In genomic region chr2:172137943-172138342, GRCh38 we compare ENCODE assay signal across 37 cellular contexts. TPM values are rescaled to one million over a fixed set of nuclear protein-coding genes. Genes with fewer than 3 reads are reported as not detected.
"Had no signal": no experiment of that assay in that cellular context is flagged by ENCODE, and none has a peak within 500 bp of the region (broad histone marks: within the 10 kb centered on the region; RNA-seq: fewer than 3 reads in every experiment).

No MANE protein-coding gene starts in this region.

- H3K27me3 ChIP-seq: adrenal gland, body of pancreas, cardiac muscle cell, colonic mucosa had no signal

- H3K27ac ChIP-seq: adrenal gland, body of pancreas, cardiac muscle cell, colonic mucosa, epithelial cell of prostate, esophagus squamous epithelium, gastroesophageal sphincter, heart right ventricle, VCaP had no signal

- ATAC-seq: activated naive CD8-positive, alpha-beta T cell treated with anti-CD3 and anti-CD28 coated beads, Interleukin-2, amount 50 U/mL, for 24 hours; activated T-cell treated with anti-CD3 and anti-CD28 coated beads, Interleukin-2, amount 50 U/mL, for 4 hours; activated T-helper 17 cell treated with anti-CD3 and anti-CD28 coated beads, Interleukin-2, amount 50 U/mL, for 72 hours; body of pancreas; gastroesophageal sphincter; heart right ventricle; WTC11 had no signal

- DNase-seq: activated CD4-positive, alpha-beta memory T cell treated with anti-CD3 and anti-CD28 coated beads, Interleukin-2, amount 10 ng/mL, durations not matched to agents 7 days and 5 days; activated CD4-positive, alpha-beta T cell treated with anti-CD3 and anti-CD28 coated beads for 1 hour; activated CD4-positive, alpha-beta T cell treated with anti-CD3 and anti-CD28 coated beads for 4 hours; activated CD4-positive, alpha-beta T cell treated with anti-CD3 and anti-CD28 coated beads, Interleukin-2, amount 10 ng/mL, durations not matched to agents 7 days and 5 days; activated CD4-positive, alpha-beta T cell treated with anti-CD3 and anti-CD28 coated beads, Interleukin-2, amount 50 U/mL, for 4 hours; activated effector memory CD4-positive, alpha-beta T cell treated with Interleukin-2 at 50 U/mL for 16 hours; activated gamma-delta T cell treated with Interleukin-2 at 50 U/mL for 16 hours; activated naive CD4-positive, alpha-beta T cell treated with Interleukin-2 at 50 U/mL for 16 hours; activated naive CD8-positive, alpha-beta T cell treated with anti-CD3 and anti-CD28 coated beads for 36 hours; activated naive CD8-positive, alpha-beta T cell treated with anti-CD3 and anti-CD28 coated beads, Interleukin-2, amount 50 U/mL, for 24 hours; activated T-cell treated with anti-CD3 and anti-CD28 coated beads, Interleukin-2, amount 50 U/mL, for 4 hours; adrenal gland; amygdala; aorta; body of pancreas; central memory CD4-positive, alpha-beta T cell; cerebellar nuclear complex; colonic mucosa; effector CD8-positive, alpha-beta T cell; esophagus squamous epithelium; foreskin melanocyte; heart right ventricle; T-helper 2 cell had no signal

- H3K4me3 ChIP-seq: adrenal gland, body of pancreas, cardiac muscle cell, colonic mucosa, esophagus squamous epithelium, gastroesophageal sphincter, heart right ventricle had no signal

- H3K4me1 ChIP-seq: adrenal gland, body of pancreas, colonic mucosa, esophagus squamous epithelium, gastroesophageal sphincter, heart right ventricle had no signal

- H3K9me3 ChIP-seq: adrenal gland, body of pancreas, colonic mucosa, esophagus squamous epithelium had no signal

- H3K36me3 ChIP-seq: adrenal gland, cardiac muscle cell, colonic mucosa, esophagus squamous epithelium, gastroesophageal sphincter, heart right ventricle had no signal

- FAIRE-seq: endometrium, endothelial cell of umbilical vein had no signal

RNA-seq across cellular contexts. Expression of gene DLX2, which starts 35.2 kb away (rescaled TPM):
- total RNA-seq: activated CD4-positive, alpha-beta memory T cell treated with anti-CD3 and anti-CD28 coated beads, Interleukin-2, amount 10 ng/mL, durations not matched to agents 7 days and 5 days; activated CD4-positive, alpha-beta T cell treated with anti-CD3 and anti-CD28 coated beads, Interleukin-2, amount 10 ng/mL, durations not matched to agents 7 days and 5 days; activated naive CD8-positive, alpha-beta T cell treated with anti-CD3 and anti-CD28 coated beads for 36 hours; activated T-cell treated with anti-CD3 and anti-CD28 coated beads, Interleukin-2, amount 50 U/mL, for 4 hours; activated T-helper 17 cell treated with anti-CD3 and anti-CD28 coated beads, Interleukin-2, amount 50 U/mL, for 72 hours; aorta; body of pancreas; cardiac muscle cell; colonic mucosa; dermis microvascular lymphatic vessel endothelial cell; endothelial cell of umbilical vein; esophagus squamous epithelium; fibroblast of lung; gastroesophageal sphincter; T-helper 1 cell treated with Interleukin-12 subunit alpha and Interleukin-12 subunit beta and Interleukin-4 antibody, amounts not matched to agents 30 ng/mL and 1 ng/mL, for 36 hours had no signal
- polyA plus RNA-seq: endothelial cell of umbilical vein, esophagus, fibroblast of lung, heart right ventricle had no signal

RNA-seq across cellular contexts. Expression of gene DLX1, which starts 52.6 kb away (rescaled TPM):
- total RNA-seq: activated CD4-positive, alpha-beta T cell treated with anti-CD3 and anti-CD28 coated beads, Interleukin-2, amount 10 ng/mL, durations not matched to agents 7 days and 5 days; activated T-cell treated with anti-CD3 and anti-CD28 coated beads, Interleukin-2, amount 50 U/mL, for 4 hours; activated T-helper 17 cell treated with anti-CD3 and anti-CD28 coated beads, Interleukin-2, amount 50 U/mL, for 72 hours; body of pancreas; cardiac muscle cell; endothelial cell of umbilical vein; esophagus squamous epithelium; fibroblast of lung; fibroblast of villous mesenchyme; glomerular endothelial cell; T-helper 1 cell treated with Interleukin-12 subunit alpha and Interleukin-12 subunit beta and Interleukin-4 antibody, amounts not matched to agents 30 ng/mL and 1 ng/mL, for 36 hours; WTC11 had no signal
- polyA plus RNA-seq: cardiac muscle cell had no signal
